ENCODE assay signal across 33 cellular contexts in genomic region chrX:118694628-118695027, GRCh38. TPM values are rescaled to one million over a fixed set of nuclear protein-coding genes. Genes with fewer than 3 reads are reported as not detected.
A peak's percentile ranks its signal among the peaks of the same experiment; 100 is the strongest.
DNase-seq lines count a peak whose midpoint lies in the region; ATAC-seq, FAIRE-seq and TF ChIP-seq lines count a peak whose summit lies in the region.
"Had no signal": no experiment of that assay in that cellular context is flagged by ENCODE, and none has a peak within 500 bp of the region (broad histone marks: within the 10 kb centered on the region; RNA-seq: fewer than 3 reads in every experiment).

No MANE protein-coding gene starts in this region.

- H3K4me2 ChIP-seq in astrocyte (ENCODE audit: low read length): no peak overlapping the region
- H3K4me2 ChIP-seq: A549, smooth muscle cell had no signal

- H3K4me3 ChIP-seq in A673 (ENCODE audit: low read depth, low read length, poor library complexity, severe bottlenecking) (no peak overlapping the region), astrocyte (ENCODE audit: insufficient read depth, low read depth, low read length) (no peak overlapping the region)
- H3K4me3 ChIP-seq: A549, esophagus squamous epithelium, gastrocnemius medialis, lung, ovary, SJSA1, smooth muscle cell, testis had no signal

- H3K27me3 Mint-ChIP-seq in astrocyte (ENCODE audit: low read depth, unreplicated experiment): peaks cover 3% of the 10 kb centered on the region
- H3K27me3 Mint-ChIP-seq: activated naive CD8-positive, alpha-beta T cell treated with anti-CD3 and anti-CD28 coated beads, Interleukin-2, amount 10 ng/mL, durations not matched to agents 7 days and 5 days; natural killer cell treated with Interleukin-12 subunit alpha and Interleukin-12 subunit beta and Interleukin-15 and Interleukin-18, amount 100 ng/mL, for 72 hours had no signal

- H3K36me3 ChIP-seq in A673 (ENCODE audit: insufficient read depth, low read length, poor library complexity, severe bottlenecking) (no peaks in the 10 kb centered on the region), astrocyte (ENCODE audit: insufficient read depth, low read length) (no peaks in the 10 kb centered on the region)
- H3K36me3 ChIP-seq: esophagus squamous epithelium, gastrocnemius medialis, ovary, SJSA1 had no signal

- CTCF ChIA-PET in A673 (lab: Charles Lee): no interaction called here

- POLR2A ChIA-PET in A673 (lab: Charles Lee; ENCODE audit: low non-redundant PET): no interaction called here

- H3K27me3 ChIP-seq in A673 (replicated peaks; ENCODE audit: insufficient read depth, low read depth, low read length, poor library complexity) (no peaks in the 10 kb centered on the region), astrocyte (ENCODE audit: insufficient read depth, low read length) (no peaks in the 10 kb centered on the region)
- H3K27me3 ChIP-seq: esophagus squamous epithelium, gastrocnemius medialis, ovary, SJSA1, testis had no signal

- H4K20me1 ChIP-seq in astrocyte (ENCODE audit: insufficient read depth, low read length): no peaks in the 10 kb centered on the region

- H2AFZ ChIP-seq in astrocyte (ENCODE audit: low read depth, low read length): no peak overlapping the region

- H3K4me1 ChIP-seq in A673 (ENCODE audit: insufficient read depth, low read length, poor library complexity, severe bottlenecking) (no peaks in the 10 kb centered on the region), astrocyte (ENCODE audit: insufficient read depth, low read length) (no peaks in the 10 kb centered on the region)
- H3K4me1 ChIP-seq: A549, gastrocnemius medialis, SJSA1, testis had no signal

- DNase-seq in A673 (ENCODE audit: low spot score) (peak; percentile 11), EL (peak; percentile 24), astrocyte (ENCODE audit: low read depth) (no peak), iris pigment epithelial cell (ENCODE audit: low read depth) (peak; percentile 16), NCI-H1048 (lab: John Stamatoyannopoulos, UW) (no peak)
- DNase-seq in activated effector memory CD4-positive, alpha-beta T cell treated with Interleukin-2 at 50 U/mL for 16 hours: no peak
- DNase-seq: activated gamma-delta T cell treated with Interleukin-2 at 50 U/mL for 16 hours; activated naive CD8-positive, alpha-beta T cell treated with anti-CD3 and anti-CD28 coated beads, Interleukin-2, amount 10 ng/mL, durations not matched to agents 7 days and 5 days; activated T-cell treated with anti-CD3 and anti-CD28 coated beads, Interleukin-2, amount 50 U/mL, for 4 hours; caudate nucleus; DMS53; esophagus squamous epithelium; gastrocnemius medialis; GF-D8; NCI-H1930; NCI-H2171 treated with DMSO at 0.1 percent for 48 hours; NCI-H510A; ovary; retina; RPMI8226; stimulated activated CD4-positive, alpha-beta T cell treated with anti-CD3 and anti-CD28 coated beads, Interleukin-1b, Interleukin-23, amount 100 ng/mL, for 48 hours; stimulated activated naive CD8-positive, alpha-beta T cell treated with anti-CD3 and anti-CD28 coated beads, Interleukin-15, Interleukin-2, amounts not matched to agents 100 U/mL and 50 U/mL, for 24 hours; testis had no signal

- H3K4me3 Mint-ChIP-seq in astrocyte (ENCODE audit: unreplicated experiment): no peak overlapping the region
- H3K4me3 Mint-ChIP-seq: activated naive CD8-positive, alpha-beta T cell treated with anti-CD3 and anti-CD28 coated beads, Interleukin-2, amount 10 ng/mL, durations not matched to agents 7 days and 5 days; activated T-cell treated with anti-CD3 and anti-CD28 coated beads, Interleukin-2, amount 50 U/mL, for 4 hours; natural killer cell treated with Interleukin-12 subunit alpha and Interleukin-12 subunit beta and Interleukin-15 and Interleukin-18, amount 100 ng/mL, for 72 hours had no signal

- H3K79me2 ChIP-seq in astrocyte (ENCODE audit: insufficient read depth, low read length): no peaks in the 10 kb centered on the region

- no TSS peak for BruUV-seq in A673 (replicated peaks; lab: Mats Ljungman, UMichigan)

- H3K4me1 Mint-ChIP-seq in astrocyte (ENCODE audit: low read depth, unreplicated experiment): no peaks in the 10 kb centered on the region

- no peaks in the 10 kb centered on the region for H3K9me3 Mint-ChIP-seq in astrocyte (ENCODE audit: unreplicated experiment)
- H3K9me3 Mint-ChIP-seq: activated naive CD8-positive, alpha-beta T cell treated with anti-CD3 and anti-CD28 coated beads, Interleukin-2, amount 10 ng/mL, durations not matched to agents 7 days and 5 days; activated T-cell treated with anti-CD3 and anti-CD28 coated beads, Interleukin-2, amount 50 U/mL, for 4 hours; natural killer cell treated with Interleukin-12 subunit alpha and Interleukin-12 subunit beta and Interleukin-15 and Interleukin-18, amount 100 ng/mL, for 72 hours had no signal

- TF ChIP-seq CTCF in A673 (conservative IDR thresholded peaks at IDR 0.05; ENCODE audit: low read depth, low read length) (no peak), astrocyte (IDR thresholded peaks at IDR 0.05; ENCODE audit: insufficient read depth, low read depth, low read length) (no peak)

- H3K9me3 ChIP-seq in A673 (ENCODE audit: low read depth, low read length, poor library complexity, severe bottlenecking) (no peaks in the 10 kb centered on the region), astrocyte (ENCODE audit: insufficient read depth, low read depth, low read length) (no peaks in the 10 kb centered on the region)
- H3K9me3 ChIP-seq: A549, esophagus squamous epithelium, gastrocnemius medialis, ovary, SJSA1, testis had no signal

- no peak overlapping the region for H3K9ac ChIP-seq in astrocyte (ENCODE audit: low read length)

- H3K27ac Mint-ChIP-seq in astrocyte (ENCODE audit: unreplicated experiment): no peak overlapping the region
- H3K27ac Mint-ChIP-seq: activated naive CD8-positive, alpha-beta T cell treated with anti-CD3 and anti-CD28 coated beads, Interleukin-2, amount 10 ng/mL, durations not matched to agents 7 days and 5 days; natural killer cell treated with Interleukin-12 subunit alpha and Interleukin-12 subunit beta and Interleukin-15 and Interleukin-18, amount 100 ng/mL, for 72 hours had no signal

- H3K36me3 Mint-ChIP-seq in astrocyte (ENCODE audit: low read depth, unreplicated experiment): no peaks in the 10 kb centered on the region
- H3K36me3 Mint-ChIP-seq: natural killer cell treated with Interleukin-12 subunit alpha and Interleukin-12 subunit beta and Interleukin-15 and Interleukin-18, amount 100 ng/mL, for 72 hours had no signal

- ATAC-seq in HG03045 (IDR thresholded peaks at IDR 0.05; ENCODE audit: unreplicated experiment): no peak
- no peak for ATAC-seq in GM19467 (IDR thresholded peaks at IDR 0.05; ENCODE audit: unreplicated experiment)
- ATAC-seq: A549; activated T-cell treated with anti-CD3 and anti-CD28 coated beads, Interleukin-2, amount 50 U/mL, for 4 hours; gastrocnemius medialis; HCT116; natural killer cell treated with Interleukin-12 subunit alpha and Interleukin-12 subunit beta and Interleukin-15 and Interleukin-18, amount 100 ng/mL, for 72 hours; stimulated activated naive CD8-positive, alpha-beta T cell treated with anti-CD3 and anti-CD28 coated beads, Interleukin-15, Interleukin-2, amounts not matched to agents 100 U/mL and 50 U/mL, for 24 hours had no signal

- intact Hi-C loops in A673 (cut with micrococcal nuclease; ENCODE audit: unreplicated experiment): no loop called here

- H3K27ac ChIP-seq in A673 (ENCODE audit: low read depth, low read length, poor library complexity, severe bottlenecking) (no peak overlapping the region), astrocyte (ENCODE audit: low read depth, low read length) (no peak overlapping the region)
- H3K27ac ChIP-seq: A549, esophagus squamous epithelium, gastrocnemius medialis, ovary, SJSA1, testis had no signal

- FAIRE-seq in astrocyte (lab: Jason Lieb, UNC): peak; percentile 13
- FAIRE-seq: endometrium had no signal

RNA-seq across cellular contexts. Expression of gene IL13RA1, which starts 32.8 kb away (rescaled TPM):
- 7.2 and 8.0 TPM in 2 replicates for total RNA-seq in A673 (2021)
- total RNA-seq in astrocyte: 39.3 and 41.1 TPM in 2 replicates
- total RNA-seq: OCI-LY7 had no signal

Comparison
In these comparisons a context has a peak if more than half of its experiments do, and no peak if none do; other contexts are left out.
1. DNase-seq: peak in A673 (single experiment), EL (single experiment) and iris pigment epithelial cell (single experiment); none in astrocyte (single experiment), activated effector memory CD4-positive, alpha-beta T cell treated with Interleukin-2 at 50 U/mL for 16 hours (single experiment) and NCI-H1048 (single experiment).